ENCODE assay signal across 1 cellular context in genomic region chr2:45300026-45300750, GRCh38.
A peak's percentile ranks its signal among the peaks of the same experiment; 100 is the strongest.
TF ChIP-seq lines count a peak whose summit lies in the region.

No MANE protein-coding gene starts in this region.

TF ChIP-seq in HepG2, 621 proteins besides CTCF, POLR2A, EP300 and RAD21 (continued from another document):
- TF ChIP-seq THRA (CRISPR knock-in tag; IDR thresholded peaks at IDR 0.05; ENCODE audit: borderline replicate concordance), result peak; percentile 37; the same call in 1 of the 2 replicates
- TF ChIP-seq GLMP (CRISPR knock-in tag; IDR thresholded peaks at IDR 0.05; ENCODE audit: borderline replicate concordance), result no peak
- TF ChIP-seq ZBTB43 (CRISPR knock-in tag; conservative IDR thresholded peaks at IDR 0.05), result peak; percentile 66; the same call in 1 of the 2 replicates
- no peak for TF ChIP-seq ZNF30 (CRISPR knock-in tag; IDR thresholded peaks at IDR 0.05)
- no peak for TF ChIP-seq MTF2 (CRISPR knock-in tag; IDR thresholded peaks at IDR 0.05; ENCODE audit: borderline replicate concordance)
- 0 out of 2 replicates have a peak, but pooled peaks have one; percentile 11 for TF ChIP-seq MIER2 (CRISPR knock-in tag; IDR thresholded peaks at IDR 0.05)
- no peak for TF ChIP-seq ZNF552 (CRISPR knock-in tag; IDR thresholded peaks at IDR 0.05; ENCODE audit: borderline replicate concordance)
- peak; percentile 37; the same call in 1 of the 2 replicates for TF ChIP-seq KDM1A (CRISPR knock-in tag; IDR thresholded peaks at IDR 0.05)
- TF ChIP-seq MED13 (CRISPR knock-in tag; IDR thresholded peaks at IDR 0.05), result no peak
- peak; percentile 5; the same call in 1 of the 2 replicates for TF ChIP-seq ZNF547 (CRISPR knock-in tag; IDR thresholded peaks at IDR 0.05)
- 0 out of 2 replicates have a peak, but pooled peaks have one; percentile 29 for TF ChIP-seq SAP130 (CRISPR knock-in tag; IDR thresholded peaks at IDR 0.05; ENCODE audit: low read depth)
- no peak for TF ChIP-seq SOX6 (IDR thresholded peaks at IDR 0.05)
- peak; percentile 10; the same call in 1 of the 2 replicates for TF ChIP-seq SOX6 (CRISPR knock-in tag; IDR thresholded peaks at IDR 0.05)
- peak; percentile 48; the same call in 1 of the 2 replicates for TF ChIP-seq NCOA2 (CRISPR knock-in tag; IDR thresholded peaks at IDR 0.05)
- TF ChIP-seq TBP (CRISPR knock-in tag; IDR thresholded peaks at IDR 0.05), result no peak
- TF ChIP-seq U2AF1 (optimal IDR thresholded peaks at IDR 0.05; ENCODE audit: low read depth, low read length), result no peak
- no peak for TF ChIP-seq ZNF609 (CRISPR knock-in tag; IDR thresholded peaks at IDR 0.05; ENCODE audit: borderline replicate concordance)
- peak; percentile 37; the same call in 1 of the 2 replicates for TF ChIP-seq KMT2B (CRISPR knock-in tag; IDR thresholded peaks at IDR 0.05)
